Comparison of ENCODE assay signal across 8 cellular contexts in the genomic region with DNA sequence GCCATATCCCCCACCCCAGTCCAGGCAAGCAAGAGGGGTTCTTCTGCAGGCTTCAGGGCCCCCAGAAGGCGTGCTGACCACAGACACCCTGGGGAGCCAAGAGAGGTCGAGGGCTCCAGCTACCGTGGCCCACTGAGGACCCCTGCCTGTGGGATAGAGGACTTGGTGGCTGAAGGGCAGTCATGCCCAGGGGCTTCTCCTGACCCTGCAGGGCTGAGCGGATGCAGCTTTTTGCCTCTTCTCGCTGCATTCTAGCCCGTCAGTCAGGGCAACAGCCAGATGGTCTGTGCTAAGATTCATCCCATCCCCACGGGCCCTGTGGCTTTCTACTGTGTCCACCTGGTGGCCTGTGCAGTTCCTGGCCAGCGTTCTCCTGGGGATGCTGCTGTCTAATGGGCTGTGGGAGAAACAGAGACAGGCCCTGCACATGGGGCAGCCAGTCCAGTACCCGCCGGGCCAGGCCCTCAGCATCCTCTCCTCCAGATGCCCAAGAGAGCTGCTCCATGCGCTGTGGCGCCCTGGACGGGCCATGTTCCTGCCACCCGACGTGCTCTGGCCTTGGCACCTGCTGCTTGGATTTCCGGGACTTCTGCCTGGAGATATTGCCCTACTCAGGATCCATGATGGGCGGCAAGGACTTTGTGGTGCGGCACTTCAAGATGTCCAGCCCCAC. TPM values are rescaled to one million over a fixed set of nuclear protein-coding genes. Genes with fewer than 3 reads are reported as not detected.
DNase-seq lines count a peak whose midpoint lies in the region; ATAC-seq, FAIRE-seq and TF ChIP-seq lines count a peak whose summit lies in the region.
"Not testable (repeated sequence)": the region's sequence is repeated elsewhere in the genome, so short reads cannot be mapped to it uniquely, and the experiment has no call there.

No MANE protein-coding gene starts in this region.

- CTCF ChIA-PET in AG04450 (lab: Charles Lee) = interaction anchor here (1.0 kb wide), 1 partner anchor 76 kb away, joined by 3 read pairs; no protein-coding TSS in a partner anchor

- POLR2A ChIA-PET in AG04450 (lab: Yijun Ruan, JAX) = not testable (repeated sequence)

- peaks cover 0 to 21% of the 10 kb centered on the region in 2 donors for H3K4me1 ChIP-seq in kidney (ENCODE audit: control insufficient read depth in 1 of 2, insufficient read depth in 1 of 2, low read depth in 1 of 2, low read length in 2 of 2)
- not testable (repeated sequence) for H3K4me1 ChIP-seq in psoas muscle

- not testable (repeated sequence) for H3K9me3 ChIP-seq in AG04450 (ENCODE audit: control insufficient read depth, insufficient read depth, low read length); kidney (ENCODE audit: control insufficient read depth in 1 of 2, low read length in 2 of 2); psoas muscle

- 71 to 86% (median 75%) methylated on average over 17 to 18 of the region's 18 CpGs for WGBS in psoas muscle, 3 donors

- intact Hi-C loops in kidney (cut with DNase I); psoas muscle (cut with DNase I): not testable (repeated sequence)

- peaks cover 11% of the 10 kb centered on the region for H3K4me1 Mint-ChIP-seq in brain

- not testable (repeated sequence) for H3K9me3 Mint-ChIP-seq in brain

- peak; percentile 42 for TF ChIP-seq CTCF in AG04450 (IDR thresholded peaks at IDR 0.05; ENCODE audit: low read depth, low read length)
- TF ChIP-seq CTCF in GM06990 (IDR thresholded peaks at IDR 0.05; ENCODE audit: insufficient read depth, low read length, poor library complexity, severe bottlenecking) = peak; percentile 8
- peak; percentile 6 for TF ChIP-seq CTCF in NB4 (IDR thresholded peaks at IDR 0.05; ENCODE audit: low read depth, low read length)
- TF ChIP-seq CTCF in brain (conservative IDR thresholded peaks at IDR 0.05) = peak; percentile 41 to 45
- TF ChIP-seq CTCF in fibroblast of the aortic adventitia (IDR thresholded peaks at IDR 0.05; ENCODE audit: insufficient read depth, low read length) = peak; percentile 17
- not testable (repeated sequence) for TF ChIP-seq CTCF in kidney (IDR thresholded peaks at IDR 0.05; ENCODE audit: borderline replicate concordance, extremely low read depth, insufficient read depth); psoas muscle (IDR thresholded peaks at IDR 0.05)

- H3K27me3 ChIP-seq in AG04450 (ENCODE audit: control insufficient read depth, insufficient read depth, low read length); GM06990 (replicated peaks; ENCODE audit: control insufficient read depth, insufficient read depth, low read length); psoas muscle (ENCODE audit: insufficient read depth in 3 of 3, low read length in 2 of 3): not testable (repeated sequence)

- H3K27ac Mint-ChIP-seq in brain = peak overlapping the region in 1 of 5 experiments; percentile 79

- H3K36me3 Mint-ChIP-seq in brain = not testable (repeated sequence)

- not testable (repeated sequence) for H3K4me3 Mint-ChIP-seq in brain

- H3K27ac ChIP-seq in AG04450 (ENCODE audit: low read depth, low read length); kidney (ENCODE audit: low read depth in 2 of 2, low read length in 2 of 2); psoas muscle: not testable (repeated sequence)

- H3K27me3 Mint-ChIP-seq in brain = not testable (repeated sequence)

- TF ChIP-seq POLR2A in NB4 (IDR thresholded peaks at IDR 0.05; ENCODE audit: extremely low read depth, insufficient read length) = not testable (repeated sequence)

- DNase-seq in AG04450 (ENCODE audit: low read depth, low spot score); GM06990 (ENCODE audit: extremely low read depth, insufficient read length); fibroblast of the aortic adventitia (ENCODE audit: low read depth): not testable (repeated sequence)
- DNase-seq in NB4 (ENCODE audit: low read depth) = peak; percentile 51
- DNase-seq in kidney = peak; percentile 68
- DNase-seq in psoas muscle = peak; percentile 12 to 47

- ATAC-seq in SK-N-SH treated with all-trans-retinoic acid at 6 μM for 48 hours = peak; percentile 38
- ATAC-seq in psoas muscle = not testable (repeated sequence)

- not testable (repeated sequence) for FAIRE-seq in kidney (lab: Jason Lieb, UNC)

- not testable (repeated sequence) for H3K9ac ChIP-seq in kidney (ENCODE audit: low read length in 2 of 2)

- H3K36me3 ChIP-seq in GM06990 (ENCODE audit: control insufficient read depth, insufficient read depth, low read length); kidney (ENCODE audit: control insufficient read depth in 1 of 2, insufficient read depth in 2 of 2, low read length in 2 of 2); psoas muscle (ENCODE audit: insufficient read depth in 1 of 2, low read depth in 1 of 2): not testable (repeated sequence)

- not testable (repeated sequence) for H3K4me3 ChIP-seq in AG04450 (ENCODE audit: low read depth, low read length); GM06990 (replicated peaks; ENCODE audit: low read depth, low read length); NB4 (ENCODE audit: low read depth, low read length); fibroblast of the aortic adventitia (ENCODE audit: low read depth, low read length); psoas muscle
- peak overlapping the region in 1 of 2 donors; percentile 69 for H3K4me3 ChIP-seq in kidney (ENCODE audit: low read length in 2 of 2)

RNA-seq across cellular contexts. Expression of a gene that starts 1.4 kb away (rescaled TPM):
- polyA plus RNA-seq in AG04450 (2011; rRNA removed) = 0.63 and 1.1 TPM in 2 replicates
- 0.09 and 0.32 TPM in 2 replicates for polyA minus RNA-seq in AG04450 (2011; rRNA and poly(A)+ RNA removed)
- 2.7 TPM for polyA plus RNA-seq in brain (ENCODE audit: insufficient read depth, low read depth, low replicate concordance)
- 0.99 and 5.6 TPM in 2 replicates for total RNA-seq in fibroblast of the aortic adventitia (ENCODE audit: low replicate concordance)
- total RNA-seq in kidney = 14.8 TPM
- polyA plus RNA-seq in kidney (ENCODE audit: insufficient read depth, low read depth, low replicate concordance) = 25.2 TPM
- 1 to 10 TPM; 1.1 to 1.8 (median 1.4) TPM for total RNA-seq in psoas muscle
- polyA plus RNA-seq in psoas muscle = 1 to 10 TPM; 1.1 to 1.4 (median 1.3) TPM
